8 cellular contexts compared by ENCODE assay signal in the genomic region with DNA sequence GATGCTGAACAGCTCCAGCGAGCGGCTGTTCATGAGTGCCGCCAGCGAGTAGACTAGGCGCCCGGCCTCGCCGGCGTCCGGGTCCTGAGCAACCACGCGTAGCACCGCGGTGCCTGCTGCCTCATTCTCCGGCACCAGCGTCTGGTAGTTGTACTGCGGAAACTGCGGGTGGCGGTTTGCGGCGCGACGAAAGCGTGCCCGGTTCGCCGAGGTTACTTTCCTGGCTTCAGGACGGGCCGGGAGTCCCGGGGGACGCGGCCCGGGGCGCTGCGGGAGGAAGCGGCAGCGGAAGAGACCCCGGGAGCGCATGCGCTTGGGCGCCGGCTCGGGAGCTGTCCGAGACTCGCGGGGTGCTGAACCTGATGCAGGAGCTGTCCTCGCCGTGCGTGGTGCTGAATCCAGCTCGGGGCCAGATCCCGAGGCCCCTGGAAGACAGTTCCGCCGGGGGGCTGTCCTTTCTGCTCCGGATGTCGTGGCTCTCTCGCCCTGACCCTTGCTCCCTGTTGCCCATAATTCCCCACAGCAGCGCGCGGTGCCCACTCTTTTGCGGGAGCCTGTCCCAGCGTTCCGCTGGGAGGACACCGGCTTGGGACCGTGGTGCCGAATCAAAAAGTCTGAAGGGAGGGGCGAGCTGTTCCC. TPM values are rescaled to one million over a fixed set of nuclear protein-coding genes. Genes with fewer than 3 reads are reported as not detected.
A peak's percentile ranks its signal among the peaks of the same experiment; 100 is the strongest.
DNase-seq lines count a peak whose midpoint lies in the region; TF ChIP-seq lines count a peak whose summit lies in the region.

No MANE protein-coding gene starts in this region.

- H3K4me3 ChIP-seq in OCI-LY7 (ENCODE audit: low read depth, low read length, poor library complexity, severe bottlenecking): peak overlapping the region; percentile 65
- peak overlapping the region; percentile 25 to 45 for H3K4me3 ChIP-seq in tibial artery

- peak overlapping the region; percentile 93 for H3K4me2 ChIP-seq in OCI-LY7 (ENCODE audit: low read length)

- H3K79me2 ChIP-seq in OCI-LY7 (ENCODE audit: insufficient read depth, low read depth, low read length): no peaks in the 10 kb centered on the region

- TF ChIP-seq CTCF in OCI-LY7 (conservative IDR thresholded peaks at IDR 0.05; ENCODE audit: low read length): no peak
- no peak for TF ChIP-seq CTCF in osteocyte (IDR thresholded peaks at IDR 0.05)
- no peak for TF ChIP-seq CTCF in tibial artery (IDR thresholded peaks at IDR 0.05)

- H3K36me3 ChIP-seq in OCI-LY7 (ENCODE audit: insufficient read depth, low read length) (no peaks in the 10 kb centered on the region), tibial artery (peaks cover 0 to 6% (median 2%) of the 10 kb centered on the region in 3 donors)

- H4K20me1 ChIP-seq in OCI-LY7 (ENCODE audit: insufficient read depth, low read length): no peaks in the 10 kb centered on the region

- intact Hi-C loops in OCI-LY7 (cut with micrococcal nuclease; ENCODE audit: unreplicated experiment) (loop anchor here (2.0 to 5.0 kb wide), 3 partner anchors 23 to 99 kb away; partner anchors contain the start of genes NCKIPSD, UCN2 and UQCRC1), tibial artery (cut with DNase I; ENCODE audit: low total_unique reads) (no loop called here)

- H3K4me3 Mint-ChIP-seq in osteocyte (ENCODE audit: unreplicated experiment): peak overlapping the region; percentile 65

- H3K36me3 Mint-ChIP-seq in osteocyte (ENCODE audit: unreplicated experiment): peaks cover 5% of the 10 kb centered on the region

- peaks cover 17% of the 10 kb centered on the region for H3K4me1 Mint-ChIP-seq in osteocyte (ENCODE audit: unreplicated experiment)

- no TSS peak for BruUV-seq in OCI-LY7 (replicated peaks; lab: Mats Ljungman, UMichigan)

- DNase-seq in ELR (ENCODE audit: low read depth): peak; percentile 50
- DNase-seq in OCI-LY7 (ENCODE audit: low spot score): peak; percentile 78
- DNase-seq in activated gamma-delta T cell treated with Interleukin-2 at 50 U/mL for 16 hours: peak; percentile 68
- peak; percentile 89 for DNase-seq in germinal center (ENCODE audit: low spot score)
- peak; percentile 92 for DNase-seq in osteocyte (ENCODE audit: extremely low spot score, unreplicated experiment)
- DNase-seq in tibial artery: peak in 1 of 2 donors; percentile 52
- DNase-seq in AML-193 (lab: John Stamatoyannopoulos, UW): no peak
- no peak for DNase-seq in NCI-H345 (lab: John Stamatoyannopoulos, UW)

- peak overlapping the region; percentile 23 for H3K27ac Mint-ChIP-seq in osteocyte (ENCODE audit: unreplicated experiment)

- peaks cover under 1% of the 10 kb centered on the region for H3K4me1 ChIP-seq in OCI-LY7 (ENCODE audit: insufficient read depth, low read length, poor library complexity, severe bottlenecking)
- peaks cover 0 to 37% (median 21%) of the 10 kb centered on the region in 4 donors for H3K4me1 ChIP-seq in tibial artery

- H3K9me3 ChIP-seq in OCI-LY7 (ENCODE audit: low read length): no peaks in the 10 kb centered on the region
- H3K9me3 ChIP-seq in tibial artery: no peaks in the 10 kb centered on the region

- POLR2A ChIA-PET in OCI-LY7 (lab: Charles Lee): no interaction called here

- H3K9me2 ChIP-seq in OCI-LY7 (ENCODE audit: insufficient read depth, low read length): no peaks in the 10 kb centered on the region

- CTCF ChIA-PET in OCI-LY7 (lab: Charles Lee; ENCODE audit: unreplicated experiment): no interaction called here

- H3K27me3 Mint-ChIP-seq in osteocyte (ENCODE audit: unreplicated experiment): no peaks in the 10 kb centered on the region

- no peaks in the 10 kb centered on the region for H3K9me3 Mint-ChIP-seq in osteocyte (ENCODE audit: unreplicated experiment)

- no peak overlapping the region for H3K27ac ChIP-seq in OCI-LY7 (ENCODE audit: low read depth, low read length, poor library complexity, severe bottlenecking)
- no peak overlapping the region for H3K27ac ChIP-seq in tibial artery

- no peak overlapping the region for H2AFZ ChIP-seq in OCI-LY7 (ENCODE audit: low read length)

- peaks cover 0 to 13% of the 10 kb centered on the region in 2 donors for H3K27me3 ChIP-seq in tibial artery

RNA-seq across cellular contexts. Expression of gene CELSR3, which starts 1.1 kb away (rescaled TPM):
- total RNA-seq in OCI-LY7 (2014; rRNA removed; shearing (Covaris generic)): 2.3 and 3.0 TPM in 2 replicates
- total RNA-seq in OCI-LY7 (2022) (8.4 and 9.1 TPM in 2 replicates), osteocyte (7.1 and 7.4 TPM in 2 replicates)

RNA-seq across cellular contexts. Expression of gene NCKIPSD, which starts 24.1 kb away (rescaled TPM):
- total RNA-seq in OCI-LY7 (2014; rRNA removed; shearing (Covaris generic)): 34.8 and 42.1 TPM in 2 replicates
- total RNA-seq in OCI-LY7 (2022): 33.9 and 39.9 TPM in 2 replicates
- 26.3 and 27.2 TPM in 2 replicates for total RNA-seq in osteocyte

RNA-seq across cellular contexts. Expression of gene SLC26A6, which starts 26.4 kb away (rescaled TPM):
- total RNA-seq in OCI-LY7 (2014; rRNA removed; shearing (Covaris generic)): 28.4 and 42.1 TPM in 2 replicates
- 37.2 and 47.3 TPM in 2 replicates for total RNA-seq in OCI-LY7 (2022)
- total RNA-seq in osteocyte: 63.8 and 66.2 TPM in 2 replicates

RNA-seq across cellular contexts. Expression of gene TMEM89, which starts 40.1 kb away (rescaled TPM):
- total RNA-seq in OCI-LY7 (2014; rRNA removed; shearing (Covaris generic)): not detected in 2 replicates
- total RNA-seq in OCI-LY7 (2022) (1.6 TPM in 1 of 2 replicates, not detected in the other), osteocyte (not detected in 2 replicates)

RNA-seq across cellular contexts. Expression of gene UQCRC1, which starts 52.2 kb away (rescaled TPM):
- total RNA-seq in OCI-LY7 (2014; rRNA removed; shearing (Covaris generic)): 125 and 168 TPM in 2 replicates
- total RNA-seq in OCI-LY7 (2022) (159 and 194 TPM in 2 replicates), osteocyte (201 and 202 TPM in 2 replicates)

Comparison
In these comparisons a context has a peak if more than half of its experiments do, and no peak if none do; other contexts are left out.
1. DNase-seq: peak in ELR (single experiment), OCI-LY7 (single experiment), activated gamma-delta T cell treated with Interleukin-2 at 50 U/mL for 16 hours (single experiment), germinal center (single experiment) and osteocyte (single experiment); none in AML-193 (0 of 2) and NCI-H345 (single experiment).